1 cellular context compared by ENCODE assay signal in the genomic region with DNA sequence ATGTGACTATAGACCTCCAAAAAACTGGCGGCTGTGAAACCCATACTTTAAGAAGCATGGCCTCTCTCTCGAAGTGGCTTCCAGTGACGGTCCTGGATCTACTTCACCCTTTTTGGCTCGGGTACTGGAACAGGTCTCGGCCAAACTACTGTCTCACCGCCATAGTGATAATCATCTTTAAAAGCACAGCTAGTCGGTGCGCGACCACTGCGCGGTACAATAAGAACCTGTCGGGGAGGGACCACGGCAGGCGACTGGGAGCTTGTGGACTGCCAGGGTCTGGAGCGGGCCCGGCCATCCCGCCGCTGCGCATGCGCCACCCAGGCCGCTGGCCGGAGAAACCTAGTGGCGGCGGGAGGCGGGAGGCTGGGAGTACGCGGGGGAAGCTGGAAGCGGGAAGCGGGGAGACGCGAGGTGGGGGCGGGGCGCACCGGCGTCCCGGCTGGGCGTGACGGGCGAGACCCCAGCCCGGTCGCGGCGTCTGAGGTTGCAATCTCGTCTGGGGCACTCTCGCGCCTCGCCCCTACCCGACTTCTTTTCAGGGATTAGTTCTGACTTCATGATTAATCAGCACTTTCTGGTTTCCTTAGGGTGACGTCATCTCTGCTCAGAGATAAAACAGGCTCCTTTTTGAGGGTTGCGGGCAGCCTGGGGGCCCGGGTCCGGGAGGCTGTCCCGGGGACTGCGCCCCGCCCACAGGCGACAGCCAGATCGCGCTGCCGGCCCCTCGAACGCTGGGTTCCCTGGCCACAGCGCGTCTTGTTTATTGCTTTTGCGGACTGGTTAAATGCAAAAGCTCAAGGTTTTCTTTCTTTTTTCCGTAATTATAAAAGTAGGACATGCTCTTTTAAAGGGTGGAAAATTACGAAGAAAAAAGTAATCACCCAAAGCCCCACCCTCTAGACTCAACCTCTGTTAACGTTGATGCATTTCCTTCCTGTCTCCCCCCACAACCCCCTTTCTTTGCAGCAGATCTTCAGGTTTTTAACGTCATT.
TF ChIP-seq lines count a peak whose summit lies in the region.

No MANE protein-coding gene starts in this region.

TF ChIP-seq in HepG2, 621 proteins besides CTCF, POLR2A, EP300 and RAD21 (continued from another document and continues in another):
- 0 out of 2 replicates have a peak, but pooled peaks have one; percentile 59 for TF ChIP-seq ZNF547 (CRISPR knock-in tag; IDR thresholded peaks at IDR 0.05)
- TF ChIP-seq KMT2B (CRISPR knock-in tag; IDR thresholded peaks at IDR 0.05): 0 out of 2 replicates have a peak, but pooled peaks have one; percentile 33
- no peak for TF ChIP-seq ARNTL (CRISPR knock-in tag; IDR thresholded peaks at IDR 0.05)
- TF ChIP-seq DR1 (CRISPR knock-in tag; IDR thresholded peaks at IDR 0.05): no peak
- 0 out of 2 replicates have a peak, but pooled peaks have one; percentile 30 for TF ChIP-seq ZKSCAN8 (CRISPR knock-in tag; IDR thresholded peaks at IDR 0.05; ENCODE audit: borderline replicate concordance)
- TF ChIP-seq SIX4 (CRISPR knock-in tag; IDR thresholded peaks at IDR 0.05): no peak
- no peak for TF ChIP-seq MATR3 (CRISPR knock-in tag; IDR thresholded peaks at IDR 0.05)
- no peak for TF ChIP-seq BRD4 (CRISPR knock-in tag; IDR thresholded peaks at IDR 0.05)
- no peak for TF ChIP-seq HNF4A (CRISPR knock-in tag; IDR thresholded peaks at IDR 0.05)
- TF ChIP-seq, protein P1, sequence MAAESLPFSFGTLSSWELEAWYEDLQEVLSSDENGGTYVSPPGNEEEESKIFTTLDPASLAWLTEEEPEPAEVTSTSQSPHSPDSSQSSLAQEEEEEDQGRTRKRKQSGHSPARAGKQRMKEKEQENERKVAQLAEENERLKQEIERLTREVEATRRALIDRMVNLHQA (CRISPR knock-in tag; IDR thresholded peaks at IDR 0.05): no peak
- TF ChIP-seq, protein P2, sequence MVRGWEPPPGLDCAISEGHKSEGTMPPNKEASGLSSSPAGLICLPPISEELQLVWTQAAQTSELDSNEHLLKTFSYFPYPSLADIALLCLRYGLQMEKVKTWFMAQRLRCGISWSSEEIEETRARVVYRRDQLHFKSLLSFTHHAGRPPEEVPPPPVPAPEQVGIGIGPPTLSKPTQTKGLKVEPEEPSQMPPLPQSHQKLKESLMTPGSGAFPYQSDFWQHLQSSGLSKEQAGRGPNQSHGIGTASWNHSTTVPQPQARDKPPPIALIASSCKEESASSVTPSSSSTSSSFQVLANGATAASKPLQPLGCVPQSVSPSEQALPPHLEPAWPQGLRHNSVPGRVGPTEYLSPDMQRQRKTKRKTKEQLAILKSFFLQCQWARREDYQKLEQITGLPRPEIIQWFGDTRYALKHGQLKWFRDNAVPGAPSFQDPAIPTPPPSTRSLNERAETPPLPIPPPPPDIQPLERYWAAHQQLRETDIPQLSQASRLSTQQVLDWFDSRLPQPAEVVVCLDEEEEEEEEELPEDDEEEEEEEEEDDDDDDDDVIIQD (CRISPR knock-in tag; IDR thresholded peaks at IDR 0.05; ENCODE audit: low read depth): no peak
- no peak for TF ChIP-seq KDM6A (CRISPR knock-in tag; IDR thresholded peaks at IDR 0.05; ENCODE audit: low read depth)
- no peak for TF ChIP-seq KAT2B (IDR thresholded peaks at IDR 0.05; ENCODE audit: borderline replicate concordance, low read depth, low read length)
- no peak for TF ChIP-seq NCOA2 (CRISPR knock-in tag; IDR thresholded peaks at IDR 0.05)
- no peak for TF ChIP-seq ZNF24 (IDR thresholded peaks at IDR 0.05)
- TF ChIP-seq, protein P3, sequence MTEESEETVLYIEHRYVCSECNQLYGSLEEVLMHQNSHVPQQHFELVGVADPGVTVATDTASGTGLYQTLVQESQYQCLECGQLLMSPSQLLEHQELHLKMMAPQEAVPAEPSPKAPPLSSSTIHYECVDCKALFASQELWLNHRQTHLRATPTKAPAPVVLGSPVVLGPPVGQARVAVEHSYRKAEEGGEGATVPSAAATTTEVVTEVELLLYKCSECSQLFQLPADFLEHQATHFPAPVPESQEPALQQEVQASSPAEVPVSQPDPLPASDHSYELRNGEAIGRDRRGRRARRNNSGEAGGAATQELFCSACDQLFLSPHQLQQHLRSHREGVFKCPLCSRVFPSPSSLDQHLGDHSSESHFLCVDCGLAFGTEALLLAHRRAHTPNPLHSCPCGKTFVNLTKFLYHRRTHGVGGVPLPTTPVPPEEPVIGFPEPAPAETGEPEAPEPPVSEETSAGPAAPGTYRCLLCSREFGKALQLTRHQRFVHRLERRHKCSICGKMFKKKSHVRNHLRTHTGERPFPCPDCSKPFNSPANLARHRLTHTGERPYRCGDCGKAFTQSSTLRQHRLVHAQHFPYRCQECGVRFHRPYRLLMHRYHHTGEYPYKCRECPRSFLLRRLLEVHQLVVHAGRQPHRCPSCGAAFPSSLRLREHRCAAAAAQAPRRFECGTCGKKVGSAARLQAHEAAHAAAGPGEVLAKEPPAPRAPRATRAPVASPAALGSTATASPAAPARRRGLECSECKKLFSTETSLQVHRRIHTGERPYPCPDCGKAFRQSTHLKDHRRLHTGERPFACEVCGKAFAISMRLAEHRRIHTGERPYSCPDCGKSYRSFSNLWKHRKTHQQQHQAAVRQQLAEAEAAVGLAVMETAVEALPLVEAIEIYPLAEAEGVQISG (CRISPR knock-in tag; IDR thresholded peaks at IDR 0.05): peak; percentile 52; the same call in 1 of the 2 replicates
- TF ChIP-seq TCF12 (IDR thresholded peaks at IDR 0.05): no peak
- TF ChIP-seq TCF12 (CRISPR knock-in tag; IDR thresholded peaks at IDR 0.05): no peak
- peak; percentile 41 for TF ChIP-seq HNRNPLL (IDR thresholded peaks at IDR 0.05; ENCODE audit: low read depth, low read length, poor library complexity, severe bottlenecking)
- TF ChIP-seq ZNF382 (CRISPR knock-in tag; IDR thresholded peaks at IDR 0.05; ENCODE audit: borderline replicate concordance): no peak
- no peak for TF ChIP-seq ZNF383 (CRISPR knock-in tag; IDR thresholded peaks at IDR 0.05; ENCODE audit: borderline replicate concordance)
- TF ChIP-seq ZBTB7A (CRISPR knock-in tag; IDR thresholded peaks at IDR 0.05): peak; percentile 67; the same call in 1 of the 2 replicates
- no peak for TF ChIP-seq MIER3 (CRISPR knock-in tag; IDR thresholded peaks at IDR 0.05; ENCODE audit: borderline replicate concordance)
- no peak for TF ChIP-seq RFX1 (IDR thresholded peaks at IDR 0.05)
- TF ChIP-seq, protein P4, sequence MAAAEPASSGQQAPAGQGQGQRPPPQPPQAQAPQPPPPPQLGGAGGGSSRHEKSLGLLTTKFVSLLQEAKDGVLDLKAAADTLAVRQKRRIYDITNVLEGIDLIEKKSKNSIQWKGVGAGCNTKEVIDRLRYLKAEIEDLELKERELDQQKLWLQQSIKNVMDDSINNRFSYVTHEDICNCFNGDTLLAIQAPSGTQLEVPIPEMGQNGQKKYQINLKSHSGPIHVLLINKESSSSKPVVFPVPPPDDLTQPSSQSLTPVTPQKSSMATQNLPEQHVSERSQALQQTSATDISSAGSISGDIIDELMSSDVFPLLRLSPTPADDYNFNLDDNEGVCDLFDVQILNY (CRISPR knock-in tag; conservative IDR thresholded peaks at IDR 0.05): no peak; the same call in 1 of the 2 replicates
- no peak; the same call in 1 of the 2 replicates for TF ChIP-seq ZNF552 (CRISPR knock-in tag; IDR thresholded peaks at IDR 0.05; ENCODE audit: borderline replicate concordance)
- TF ChIP-seq, protein P5, sequence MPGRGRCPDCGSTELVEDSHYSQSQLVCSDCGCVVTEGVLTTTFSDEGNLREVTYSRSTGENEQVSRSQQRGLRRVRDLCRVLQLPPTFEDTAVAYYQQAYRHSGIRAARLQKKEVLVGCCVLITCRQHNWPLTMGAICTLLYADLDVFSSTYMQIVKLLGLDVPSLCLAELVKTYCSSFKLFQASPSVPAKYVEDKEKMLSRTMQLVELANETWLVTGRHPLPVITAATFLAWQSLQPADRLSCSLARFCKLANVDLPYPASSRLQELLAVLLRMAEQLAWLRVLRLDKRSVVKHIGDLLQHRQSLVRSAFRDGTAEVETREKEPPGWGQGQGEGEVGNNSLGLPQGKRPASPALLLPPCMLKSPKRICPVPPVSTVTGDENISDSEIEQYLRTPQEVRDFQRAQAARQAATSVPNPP (CRISPR knock-in tag; IDR thresholded peaks at IDR 0.05): no peak
- no peak for TF ChIP-seq ZNF317 (CRISPR knock-in tag; IDR thresholded peaks at IDR 0.05)
- TF ChIP-seq ZSCAN30 (CRISPR knock-in tag; IDR thresholded peaks at IDR 0.05): no peak
- no peak for TF ChIP-seq ZNF737 (CRISPR knock-in tag; IDR thresholded peaks at IDR 0.05; ENCODE audit: borderline replicate concordance)
- no peak for TF ChIP-seq ZBTB8A (CRISPR knock-in tag; IDR thresholded peaks at IDR 0.05; ENCODE audit: borderline replicate concordance, low read depth)
- TF ChIP-seq HOXA9 (CRISPR knock-in tag; IDR thresholded peaks at IDR 0.05; ENCODE audit: borderline replicate concordance): no peak
- no peak for TF ChIP-seq KDM3A (CRISPR knock-in tag; IDR thresholded peaks at IDR 0.05; ENCODE audit: low read depth)
- TF ChIP-seq HMG20A (CRISPR knock-in tag; IDR thresholded peaks at IDR 0.05; ENCODE audit: borderline replicate concordance): no peak
- TF ChIP-seq ZMAT3 (CRISPR knock-in tag; conservative IDR thresholded peaks at IDR 0.05): no peak
- TF ChIP-seq YY1 (IDR thresholded peaks at IDR 0.05; ENCODE audit: insufficient read depth, insufficient replicate concordance, low read depth, low read length): peak; percentile 39
- TF ChIP-seq TMF1 (CRISPR knock-in tag; IDR thresholded peaks at IDR 0.05; ENCODE audit: low read depth): no peak
- TF ChIP-seq ZNF441 (CRISPR knock-in tag; IDR thresholded peaks at IDR 0.05; ENCODE audit: borderline replicate concordance): no peak
- no peak for TF ChIP-seq ZNF546 (CRISPR knock-in tag; conservative IDR thresholded peaks at IDR 0.05)
- peak; percentile 51; the same call in 1 of the 2 replicates for TF ChIP-seq MTA1 (CRISPR knock-in tag; IDR thresholded peaks at IDR 0.05; ENCODE audit: borderline replicate concordance)
- no peak for TF ChIP-seq HOXA7 (CRISPR knock-in tag; IDR thresholded peaks at IDR 0.05)
- TF ChIP-seq MYPOP (CRISPR knock-in tag; IDR thresholded peaks at IDR 0.05): peak; percentile 53; the same call in 1 of the 2 replicates
- no peak for TF ChIP-seq NFYB (CRISPR knock-in tag; IDR thresholded peaks at IDR 0.05)
- peak; percentile 70 for TF ChIP-seq RBFOX2 (IDR thresholded peaks at IDR 0.05; ENCODE audit: low read depth, low read length)
- TF ChIP-seq BHLHE40 (IDR thresholded peaks at IDR 0.05; ENCODE audit: low read length): no peak
- no peak for TF ChIP-seq NFYC (CRISPR knock-in tag; IDR thresholded peaks at IDR 0.05)
- peak; percentile 52; the same call in 1 of the 2 replicates for TF ChIP-seq HOXA3 (CRISPR knock-in tag; IDR thresholded peaks at IDR 0.05)
- no peak for TF ChIP-seq ZNF572 (CRISPR knock-in tag; IDR thresholded peaks at IDR 0.05)
- no peak for TF ChIP-seq ZFP37 (CRISPR knock-in tag; IDR thresholded peaks at IDR 0.05; ENCODE audit: borderline replicate concordance)
